Comparison of ENCODE assay signal across 3 cellular contexts in genomic region chr20:16352751-16353150, GRCh38.
TF ChIP-seq lines count a peak whose summit lies in the region.

No MANE protein-coding gene starts in this region.

TF ChIP-seq in SK-N-SH, 30 proteins besides CTCF, POLR2A, EP300 and RAD21 (continues in another document):
- TF ChIP-seq, protein P1, sequence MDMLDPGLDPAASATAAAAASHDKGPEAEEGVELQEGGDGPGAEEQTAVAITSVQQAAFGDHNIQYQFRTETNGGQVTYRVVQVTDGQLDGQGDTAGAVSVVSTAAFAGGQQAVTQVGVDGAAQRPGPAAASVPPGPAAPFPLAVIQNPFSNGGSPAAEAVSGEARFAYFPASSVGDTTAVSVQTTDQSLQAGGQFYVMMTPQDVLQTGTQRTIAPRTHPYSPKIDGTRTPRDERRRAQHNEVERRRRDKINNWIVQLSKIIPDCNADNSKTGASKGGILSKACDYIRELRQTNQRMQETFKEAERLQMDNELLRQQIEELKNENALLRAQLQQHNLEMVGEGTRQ (IDR thresholded peaks at IDR 0.05; ENCODE audit: borderline replicate concordance, low read depth, low read length) = no peak
- TF ChIP-seq GATA2 (CRISPR knock-in tag; IDR thresholded peaks at IDR 0.05) (no peak), MEF2A (IDR thresholded peaks at IDR 0.05; ENCODE audit: borderline replicate concordance, low read depth) (no peak), RXRA (IDR thresholded peaks at IDR 0.05; ENCODE audit: borderline replicate concordance, low read depth) (no peak), RFX5 (IDR thresholded peaks at IDR 0.05; ENCODE audit: low read length) (no peak), GABPA (IDR thresholded peaks at IDR 0.05; ENCODE audit: low read depth) (no peak), FOXJ3 (CRISPR knock-in tag; IDR thresholded peaks at IDR 0.05) (no peak), PBX3 (IDR thresholded peaks at IDR 0.05) (no peak), SIN3A (IDR thresholded peaks at IDR 0.05; ENCODE audit: borderline replicate concordance, low read depth, low read length) (no peak), MXI1 (IDR thresholded peaks at IDR 0.05; ENCODE audit: low read depth, low read length) (no peak), FOXM1 (IDR thresholded peaks at IDR 0.05; ENCODE audit: low read depth) (no peak), NFIC (IDR thresholded peaks at IDR 0.05; ENCODE audit: borderline replicate concordance) (no peak), YY1 (IDR thresholded peaks at IDR 0.05; ENCODE audit: low read depth) (no peak)
- TF ChIP-seq, protein P2, sequence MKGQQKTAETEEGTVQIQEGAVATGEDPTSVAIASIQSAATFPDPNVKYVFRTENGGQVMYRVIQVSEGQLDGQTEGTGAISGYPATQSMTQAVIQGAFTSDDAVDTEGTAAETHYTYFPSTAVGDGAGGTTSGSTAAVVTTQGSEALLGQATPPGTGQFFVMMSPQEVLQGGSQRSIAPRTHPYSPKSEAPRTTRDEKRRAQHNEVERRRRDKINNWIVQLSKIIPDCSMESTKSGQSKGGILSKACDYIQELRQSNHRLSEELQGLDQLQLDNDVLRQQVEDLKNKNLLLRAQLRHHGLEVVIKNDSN (IDR thresholded peaks at IDR 0.05; ENCODE audit: borderline replicate concordance, low read depth) = no peak
- TF ChIP-seq, protein P3, sequence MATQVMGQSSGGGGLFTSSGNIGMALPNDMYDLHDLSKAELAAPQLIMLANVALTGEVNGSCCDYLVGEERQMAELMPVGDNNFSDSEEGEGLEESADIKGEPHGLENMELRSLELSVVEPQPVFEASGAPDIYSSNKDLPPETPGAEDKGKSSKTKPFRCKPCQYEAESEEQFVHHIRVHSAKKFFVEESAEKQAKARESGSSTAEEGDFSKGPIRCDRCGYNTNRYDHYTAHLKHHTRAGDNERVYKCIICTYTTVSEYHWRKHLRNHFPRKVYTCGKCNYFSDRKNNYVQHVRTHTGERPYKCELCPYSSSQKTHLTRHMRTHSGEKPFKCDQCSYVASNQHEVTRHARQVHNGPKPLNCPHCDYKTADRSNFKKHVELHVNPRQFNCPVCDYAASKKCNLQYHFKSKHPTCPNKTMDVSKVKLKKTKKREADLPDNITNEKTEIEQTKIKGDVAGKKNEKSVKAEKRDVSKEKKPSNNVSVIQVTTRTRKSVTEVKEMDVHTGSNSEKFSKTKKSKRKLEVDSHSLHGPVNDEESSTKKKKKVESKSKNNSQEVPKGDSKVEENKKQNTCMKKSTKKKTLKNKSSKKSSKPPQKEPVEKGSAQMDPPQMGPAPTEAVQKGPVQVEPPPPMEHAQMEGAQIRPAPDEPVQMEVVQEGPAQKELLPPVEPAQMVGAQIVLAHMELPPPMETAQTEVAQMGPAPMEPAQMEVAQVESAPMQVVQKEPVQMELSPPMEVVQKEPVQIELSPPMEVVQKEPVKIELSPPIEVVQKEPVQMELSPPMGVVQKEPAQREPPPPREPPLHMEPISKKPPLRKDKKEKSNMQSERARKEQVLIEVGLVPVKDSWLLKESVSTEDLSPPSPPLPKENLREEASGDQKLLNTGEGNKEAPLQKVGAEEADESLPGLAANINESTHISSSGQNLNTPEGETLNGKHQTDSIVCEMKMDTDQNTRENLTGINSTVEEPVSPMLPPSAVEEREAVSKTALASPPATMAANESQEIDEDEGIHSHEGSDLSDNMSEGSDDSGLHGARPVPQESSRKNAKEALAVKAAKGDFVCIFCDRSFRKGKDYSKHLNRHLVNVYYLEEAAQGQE (IDR thresholded peaks at IDR 0.05; ENCODE audit: low read depth, low read length) = no peak

TF ChIP-seq in SK-N-SH treated with all-trans-retinoic acid at 6 μM for 48 hours, 23 proteins besides CTCF, POLR2A, EP300 and RAD21 (continues in another document):
- TF ChIP-seq BACH2 (CRISPR knock-in tag; IDR thresholded peaks at IDR 0.05; ENCODE audit: borderline replicate concordance) (no peak), OSR1 (CRISPR knock-in tag; IDR thresholded peaks at IDR 0.05) (no peak), CSDC2 (CRISPR knock-in tag; IDR thresholded peaks at IDR 0.05) (no peak), RARB (CRISPR knock-in tag; IDR thresholded peaks at IDR 0.05) (no peak), ZC3H10 (CRISPR knock-in tag; IDR thresholded peaks at IDR 0.05) (no peak), TSHZ2 (CRISPR knock-in tag; IDR thresholded peaks at IDR 0.05) (no peak), ZFP30 (CRISPR knock-in tag; IDR thresholded peaks at IDR 0.05) (no peak), PPARA (CRISPR knock-in tag; IDR thresholded peaks at IDR 0.05; ENCODE audit: borderline replicate concordance) (no peak), ZNF8 (CRISPR knock-in tag; IDR thresholded peaks at IDR 0.05) (no peak), ZFP3 (CRISPR knock-in tag; IDR thresholded peaks at IDR 0.05) (no peak), SNAI2 (CRISPR knock-in tag; IDR thresholded peaks at IDR 0.05) (no peak), ISL1 (CRISPR knock-in tag; IDR thresholded peaks at IDR 0.05) (no peak), TCF4 (CRISPR knock-in tag; IDR thresholded peaks at IDR 0.05; ENCODE audit: borderline replicate concordance) (no peak), GLIS3 (CRISPR knock-in tag; IDR thresholded peaks at IDR 0.05) (no peak), ZNF70 (CRISPR knock-in tag; IDR thresholded peaks at IDR 0.05) (no peak)
- TF ChIP-seq, protein P4, sequence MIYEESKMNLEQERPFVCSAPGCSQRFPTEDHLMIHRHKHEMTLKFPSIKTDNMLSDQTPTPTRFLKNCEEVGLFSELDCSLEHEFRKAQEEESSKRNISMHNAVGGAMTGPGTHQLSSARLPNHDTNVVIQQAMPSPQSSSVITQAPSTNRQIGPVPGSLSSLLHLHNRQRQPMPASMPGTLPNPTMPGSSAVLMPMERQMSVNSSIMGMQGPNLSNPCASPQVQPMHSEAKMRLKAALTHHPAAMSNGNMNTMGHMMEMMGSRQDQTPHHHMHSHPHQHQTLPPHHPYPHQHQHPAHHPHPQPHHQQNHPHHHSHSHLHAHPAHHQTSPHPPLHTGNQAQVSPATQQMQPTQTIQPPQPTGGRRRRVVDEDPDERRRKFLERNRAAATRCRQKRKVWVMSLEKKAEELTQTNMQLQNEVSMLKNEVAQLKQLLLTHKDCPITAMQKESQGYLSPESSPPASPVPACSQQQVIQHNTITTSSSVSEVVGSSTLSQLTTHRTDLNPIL (CRISPR knock-in tag; IDR thresholded peaks at IDR 0.05; ENCODE audit: low read depth) = no peak
- TF ChIP-seq, protein P5, sequence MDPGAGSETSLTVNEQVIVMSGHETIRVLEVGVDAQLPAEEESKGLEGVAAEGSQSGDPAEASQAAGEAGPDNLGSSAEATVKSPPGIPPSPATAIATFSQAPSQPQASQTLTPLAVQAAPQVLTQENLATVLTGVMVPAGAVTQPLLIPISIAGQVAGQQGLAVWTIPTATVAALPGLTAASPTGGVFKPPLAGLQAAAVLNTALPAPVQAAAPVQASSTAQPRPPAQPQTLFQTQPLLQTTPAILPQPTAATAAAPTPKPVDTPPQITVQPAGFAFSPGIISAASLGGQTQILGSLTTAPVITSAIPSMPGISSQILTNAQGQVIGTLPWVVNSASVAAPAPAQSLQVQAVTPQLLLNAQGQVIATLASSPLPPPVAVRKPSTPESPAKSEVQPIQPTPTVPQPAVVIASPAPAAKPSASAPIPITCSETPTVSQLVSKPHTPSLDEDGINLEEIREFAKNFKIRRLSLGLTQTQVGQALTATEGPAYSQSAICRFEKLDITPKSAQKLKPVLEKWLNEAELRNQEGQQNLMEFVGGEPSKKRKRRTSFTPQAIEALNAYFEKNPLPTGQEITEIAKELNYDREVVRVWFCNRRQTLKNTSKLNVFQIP (CRISPR knock-in tag; IDR thresholded peaks at IDR 0.05; ENCODE audit: borderline replicate concordance, low read depth) = no peak

TF ChIP-seq in H1, 55 proteins besides CTCF, POLR2A, EP300 and RAD21:
- TF ChIP-seq CEBPB (IDR thresholded peaks at IDR 0.05; ENCODE audit: low read depth, low read length) = no peak
- TF ChIP-seq RBBP5 (IDR thresholded peaks at IDR 0.05; ENCODE audit: borderline replicate concordance, low read depth, low read length) = no peak
- TF ChIP-seq TAF7 (optimal IDR thresholded peaks at IDR 0.05; ENCODE audit: borderline replicate concordance, low read depth, low read length) = no peak
- TF ChIP-seq SIN3A (conservative IDR thresholded peaks at IDR 0.05 in 1 of 2, IDR thresholded peaks at IDR 0.05 in 1 of 2; ENCODE audit: low read depth in 1 of 2, low read length in 2 of 2) = no peak
- TF ChIP-seq NANOG (IDR thresholded peaks at IDR 0.05; ENCODE audit: insufficient read depth, low read depth, low read length, poor library complexity, severe bottlenecking) = no peak
- TF ChIP-seq CHD2 (IDR thresholded peaks at IDR 0.05; ENCODE audit: low read length) = no peak
- TF ChIP-seq CTBP2 (IDR thresholded peaks at IDR 0.05; ENCODE audit: borderline replicate concordance, insufficient read depth, insufficient read length, low read length) = no peak
- no peak for TF ChIP-seq TAF1 (IDR thresholded peaks at IDR 0.05; ENCODE audit: low read depth, low read length)
- no peak for TF ChIP-seq TCF12 (IDR thresholded peaks at IDR 0.05; ENCODE audit: low read depth, low read length)
- no peak for TF ChIP-seq RFX5 (IDR thresholded peaks at IDR 0.05; ENCODE audit: borderline replicate concordance, low read depth, low read length)
- TF ChIP-seq YY1 (IDR thresholded peaks at IDR 0.05; ENCODE audit: low read depth, low read length) = no peak
- no peak for TF ChIP-seq POLR2AphosphoS5 (IDR thresholded peaks at IDR 0.05; ENCODE audit: low read depth, low read length)
- no peak for TF ChIP-seq BACH1 (IDR thresholded peaks at IDR 0.05; ENCODE audit: low read length)
- no peak for TF ChIP-seq CHD7 (IDR thresholded peaks at IDR 0.05; ENCODE audit: insufficient replicate concordance, low read length)
- TF ChIP-seq KDM4A (IDR thresholded peaks at IDR 0.05; ENCODE audit: low read depth, low read length, severe bottlenecking) = no peak
- no peak for TF ChIP-seq KDM5A (IDR thresholded peaks at IDR 0.05; ENCODE audit: low read length)
- no peak for TF ChIP-seq MAFK (IDR thresholded peaks at IDR 0.05; ENCODE audit: low read depth, low read length)
- TF ChIP-seq ZNF274 (IDR thresholded peaks at IDR 0.05; ENCODE audit: borderline replicate concordance, extremely low read depth, low read length) = no peak
